Comparison of ENCODE assay signal across 8 cellular contexts in the genomic region with DNA sequence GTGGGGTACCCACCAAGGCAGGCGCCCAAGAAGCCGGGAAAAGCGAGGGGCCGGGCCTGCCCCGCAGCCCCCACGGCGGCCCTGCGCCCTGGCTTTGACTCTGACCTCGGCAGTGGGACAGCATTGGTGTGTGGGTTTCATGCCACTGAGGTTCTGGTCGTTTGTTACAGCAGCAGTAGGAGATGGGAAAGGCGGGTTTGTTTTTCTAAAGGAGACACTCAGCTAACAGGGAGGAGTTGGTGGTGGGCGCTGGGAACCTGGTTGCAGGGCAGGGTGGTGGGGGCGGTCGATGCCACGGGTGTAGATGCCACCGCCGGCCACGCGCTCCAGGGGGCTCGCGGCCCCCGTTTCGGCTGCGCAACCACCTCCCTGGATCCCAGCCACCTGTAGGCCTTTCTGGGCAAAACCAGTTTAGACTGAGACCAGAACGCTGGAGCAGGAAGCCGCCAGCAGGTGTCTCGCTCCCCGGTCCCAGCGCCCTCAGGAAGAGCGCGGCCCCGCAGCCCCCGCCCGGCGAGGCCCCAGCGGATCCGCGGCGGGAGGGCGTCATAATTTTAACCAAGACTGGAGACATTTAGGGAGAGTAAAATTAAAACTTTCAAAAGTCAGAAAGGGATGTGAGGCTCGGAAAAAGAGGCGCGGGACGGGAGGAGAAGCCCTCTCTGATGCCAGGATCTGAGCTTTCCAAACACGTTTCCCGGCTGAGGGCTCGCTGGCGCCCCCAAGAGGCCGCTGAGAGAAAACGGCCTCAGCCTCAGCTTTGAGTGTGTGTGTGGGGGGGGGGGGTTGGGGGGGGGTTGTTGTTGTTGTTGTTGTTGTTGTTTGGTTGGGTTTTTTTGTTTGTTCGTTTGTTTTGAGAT. TPM values are rescaled to one million over a fixed set of nuclear protein-coding genes. Genes with fewer than 3 reads are reported as not detected.
DNase-seq lines count a peak whose midpoint lies in the region; ATAC-seq and TF ChIP-seq lines count a peak whose summit lies in the region.

No MANE protein-coding gene starts in this region.

- no peaks in the 10 kb centered on the region for H3K4me1 ChIP-seq in lung (ENCODE audit: control insufficient read depth in 2 of 2, insufficient read depth in 2 of 2, low read length in 2 of 2)

- WGBS in lung, 2 donors = 16 to 20% methylated on average over 47 to 51 of the region's 51 CpGs

- ATAC-seq in HG03097 (IDR thresholded peaks at IDR 0.05; ENCODE audit: low FRiP score, unreplicated experiment) (peak; percentile 86), lung (ENCODE audit: insufficient read depth, low FRiP score) (peak; percentile 76)
- peak; percentile 76 to 88 for ATAC-seq in activated CD4-positive, CD25-positive, alpha-beta regulatory T cell treated with anti-CD3 and anti-CD28 coated beads, Interleukin-2, amount 50 U/mL, for 24 hours

- no peaks in the 10 kb centered on the region for H3K36me3 ChIP-seq in lung (ENCODE audit: control insufficient read depth in 2 of 2, insufficient read depth in 2 of 2, low read length in 2 of 2)

- no peaks in the 10 kb centered on the region for H3K27me3 ChIP-seq in lung (ENCODE audit: control insufficient read depth, insufficient read depth)

- no peaks in the 10 kb centered on the region for H3K9me3 ChIP-seq in lung (ENCODE audit: control insufficient read depth in 2 of 2, insufficient read depth in 1 of 2, low read length in 1 of 2)

- peak overlapping the region; percentile 43 to 86 for H3K27ac ChIP-seq in lung (ENCODE audit: low read depth in 1 of 2, low read length in 1 of 2)

- peak; percentile 52 for DNase-seq in DMS79 treated with DMSO at 0.1 percent for 48 hours (lab: John Stamatoyannopoulos, UW)
- DNase-seq in DMS79 (lab: John Stamatoyannopoulos, UW) = no peak
- peak; percentile 88 for DNase-seq in NCI-H2227 (lab: John Stamatoyannopoulos, UW; ENCODE audit: unreplicated experiment)
- DNase-seq in dermis blood vessel endothelial cell = peak; percentile 91
- DNase-seq in lung (ENCODE audit: low spot score) = peak; percentile 71
- peak; percentile 16 to 35 (median 35) for DNase-seq in stimulated activated CD4-positive, alpha-beta T cell treated with anti-CD3 and anti-CD28 coated beads, TNF-alpha, amount 100 ng/mL, for 4 hours (ENCODE audit: low read depth in 3 of 3)

- H3K4me3 ChIP-seq in lung = no peak overlapping the region

- TF ChIP-seq CTCF in lung (IDR thresholded peaks at IDR 0.05; ENCODE audit: control extremely low read depth, extremely low read depth) = peak; percentile 13

RNA-seq across cellular contexts. Expression of a gene that starts 17.4 kb away (rescaled TPM):
- total RNA-seq in dermis blood vessel endothelial cell (1.2 and 1.9 TPM in 2 replicates), lung (1 to 10 TPM in 1 of 2 donors, not detected in 1; 1.2 TPM)
- polyA plus RNA-seq in lung = not detected

RNA-seq across cellular contexts. Expression of a gene that starts 36.4 kb away (rescaled TPM):
- total RNA-seq in dermis blood vessel endothelial cell = 877 and 1,390 TPM in 2 replicates
- 100 to 1,000 TPM in 1 of 2 donors, 10 to 100 TPM in 1; 57.8 to 157 TPM for total RNA-seq in lung
- 100 to 1,000 TPM in 1 of 2 donors, 10 to 100 TPM in 1; 77.2 to 142 TPM for polyA plus RNA-seq in lung
